22 cellular contexts compared by ENCODE assay signal in genomic region chr15:34799825-34800168, GRCh38. TPM values are rescaled to one million over a fixed set of nuclear protein-coding genes. Genes with fewer than 3 reads are reported as not detected.
DNase-seq lines count a peak whose midpoint lies in the region; ATAC-seq, FAIRE-seq and TF ChIP-seq lines count a peak whose summit lies in the region.
"Had no signal": no experiment of that assay in that cellular context is flagged by ENCODE, and none has a peak within 500 bp of the region (broad histone marks: within the 10 kb centered on the region; RNA-seq: fewer than 3 reads in every experiment).

No MANE protein-coding gene starts in this region.

- BruUV-seq in A673 (replicated peaks; lab: Mats Ljungman, UMichigan) = no TSS peak
- no TSS peak for BruUV-seq in K562 (replicated peaks; lab: Mats Ljungman, UMichigan)

- no peak overlapping the region for H3K27ac ChIP-seq in A673 (ENCODE audit: low read depth, low read length, poor library complexity, severe bottlenecking)
- no peak overlapping the region for H3K27ac ChIP-seq in K562 (ENCODE audit: extremely low read depth, low read depth, low read length)

- H3K4me3 ChIP-seq in A673 (ENCODE audit: low read depth, low read length, poor library complexity, severe bottlenecking) = peak overlapping the region; percentile 20
- H3K4me3 ChIP-seq in K562 = no peak overlapping the region

- H3K79me2 ChIP-seq in K562 (ENCODE audit: control insufficient read depth, insufficient read depth, low read length) = no peaks in the 10 kb centered on the region

- H3K27me3 Mint-ChIP-seq in nephron progenitor cell (ENCODE audit: low read depth, poor library complexity) = peaks cover 15% of the 10 kb centered on the region

- peak overlapping the region; percentile 69 for H2AFZ ChIP-seq in K562 (ENCODE audit: low read depth, low read length)

- peak; percentile 7 for ATAC-seq in K562
- ATAC-seq: activated naive CD4-positive, alpha-beta T cell treated with anti-CD3 and anti-CD28 coated beads, Interleukin-2, amount 50 U/mL, for 72 hours; activated T-cell treated with anti-CD3 and anti-CD28 coated beads, Interleukin-2, amount 50 U/mL, for 4 hours had no signal

- peak overlapping the region; percentile 10 for H3K4me3 Mint-ChIP-seq in nephron progenitor cell
- H3K4me3 Mint-ChIP-seq: activated CD4-positive, alpha-beta memory T cell treated with anti-CD3 and anti-CD28 coated beads, Interleukin-2, amount 10 ng/mL, durations not matched to agents 7 days and 5 days; activated T-cell treated with anti-CD3 and anti-CD28 coated beads, Interleukin-2, amount 50 U/mL, for 4 hours had no signal

- TF ChIP-seq EP300 in K562 (IDR thresholded peaks at IDR 0.05; ENCODE audit: low read length) = no peak

- no peak for FAIRE-seq in K562 (lab: Jason Lieb, UNC)
- FAIRE-seq: bronchial epithelial cell, GM12892 had no signal

- H3K4me1 Mint-ChIP-seq in nephron progenitor cell = peaks cover 32% of the 10 kb centered on the region
- H3K4me1 Mint-ChIP-seq: activated CD4-positive, alpha-beta memory T cell treated with anti-CD3 and anti-CD28 coated beads, Interleukin-2, amount 10 ng/mL, durations not matched to agents 7 days and 5 days had no signal

- TF ChIP-seq RAD21 in K562 (CRISPR knock-in tag; conservative IDR thresholded peaks at IDR 0.05 in 1 of 2, IDR thresholded peaks at IDR 0.05 in 1 of 2) = no peak

- CTCF ChIA-PET in A673 (lab: Charles Lee) = interaction anchor here (0.5 to 0.6 kb wide), 2 partner anchors 53 to 88 kb away, joined by 4 to 8 read pairs; no protein-coding TSS in a partner anchor
- CTCF ChIA-PET in K562 (lab: Yijun Ruan, JAX; ENCODE audit: low intra/inter-chr PET ratio) = interaction anchor here (0.6 kb wide), 1 partner anchor 611 kb away, joined by 3 read pairs; no protein-coding TSS in a partner anchor

- POLR2A ChIA-PET in A673 (lab: Charles Lee; ENCODE audit: low non-redundant PET) = no interaction called here
- POLR2A ChIA-PET in K562 (lab: Yijun Ruan, JAX) = interaction anchor here (0.6 to 1.8 kb wide), 3 partner anchors 9 to 11 kb away, joined by 3 to 7 read pairs (median 4); no protein-coding TSS in a partner anchor

- H4K20me1 ChIP-seq in K562 (replicated peaks; ENCODE audit: control insufficient read depth, insufficient read depth, low read length) = no peaks in the 10 kb centered on the region

- H3K9me3 Mint-ChIP-seq in nephron progenitor cell = no peaks in the 10 kb centered on the region
- H3K9me3 Mint-ChIP-seq: activated CD4-positive, alpha-beta memory T cell treated with anti-CD3 and anti-CD28 coated beads, Interleukin-2, amount 10 ng/mL, durations not matched to agents 7 days and 5 days; activated naive CD4-positive, alpha-beta T cell treated with anti-CD3 and anti-CD28 coated beads, Interleukin-2, amount 50 U/mL, for 72 hours; activated T-cell treated with anti-CD3 and anti-CD28 coated beads, Interleukin-2, amount 50 U/mL, for 4 hours had no signal

- DNase-seq in A673 (ENCODE audit: low spot score) (no peak), NCI-H1694 (lab: John Stamatoyannopoulos, UW) (peak; percentile 81), K562 (ENCODE audit: extremely low read depth in 1 of 4, low spot score in 3 of 4) (no peak), nephron progenitor cell (no peak), GDM1 (lab: John Stamatoyannopoulos, UW) (no peak), islet precursor cell (no peak), OCI-M2 (lab: John Stamatoyannopoulos, UW; ENCODE audit: unreplicated experiment) (no peak), SHP77 (lab: John Stamatoyannopoulos, UW) (no peak)
- DNase-seq: activated CD4-positive, alpha-beta memory T cell treated with anti-CD3 and anti-CD28 coated beads, Interleukin-2, amount 10 ng/mL, durations not matched to agents 7 days and 5 days; activated T-cell treated with anti-CD3 and anti-CD28 coated beads, Interleukin-2, amount 50 U/mL, for 4 hours; effector memory CD4-positive, alpha-beta T cell; GF-D8; NCI-H1436; NCI-H510A treated with DMSO at 0.1 percent for 48 hours; stimulated activated CD4-positive, alpha-beta T cell treated with anti-CD3 and anti-CD28 coated beads, Interleukin-2, amount 100 ng/mL, for 24 hours had no signal

- peaks cover 4% of the 10 kb centered on the region for H3K4me1 ChIP-seq in A673 (ENCODE audit: insufficient read depth, low read length, poor library complexity, severe bottlenecking)
- H3K4me1 ChIP-seq in K562 (replicated peaks in 1 of 2; ENCODE audit: control insufficient read depth in 2 of 2, insufficient read depth in 2 of 2, low read length in 2 of 2) = peaks cover 11 to 17% of the 10 kb centered on the region in 2 experiments; a peak in 4 of 5 replicates

- peak overlapping the region; percentile 68 for H3K27ac Mint-ChIP-seq in nephron progenitor cell
- H3K27ac Mint-ChIP-seq: activated CD4-positive, alpha-beta memory T cell treated with anti-CD3 and anti-CD28 coated beads, Interleukin-2, amount 10 ng/mL, durations not matched to agents 7 days and 5 days; activated naive CD4-positive, alpha-beta T cell treated with anti-CD3 and anti-CD28 coated beads, Interleukin-2, amount 50 U/mL, for 72 hours had no signal

- TF ChIP-seq POLR2A in K562 (conservative IDR thresholded peaks at IDR 0.05) = no peak

- H3K9ac ChIP-seq in K562 (ENCODE audit: insufficient read depth in 1 of 2, low read depth in 2 of 2, low read length in 2 of 2) = peak overlapping the region in 1 of 2 experiments; percentile 46; a peak in 1 of 4 replicates

- in situ Hi-C loops in K562 (cut with MboI) = no loop called here

- peak overlapping the region; percentile 73 for H3K4me2 ChIP-seq in K562 (ENCODE audit: insufficient read depth, low read length)

- WGBS in K562 (ENCODE audit: insufficient coverage, low coverage, missing lambda C conversion rate) = 29% methylated on average over 2 of the region's 3 CpGs

- no peaks in the 10 kb centered on the region for H3K9me1 ChIP-seq in K562 (ENCODE audit: control insufficient read depth, insufficient read depth, low read length)

- TF ChIP-seq CTCF in A673 (conservative IDR thresholded peaks at IDR 0.05; ENCODE audit: low read depth, low read length) (no peak), K562 (IDR thresholded peaks at IDR 0.05 in 2 of 3, conservative IDR thresholded peaks at IDR 0.05 in 1 of 3; ENCODE audit: insufficient read depth in 2 of 3, low read depth in 1 of 3, low read length in 3 of 3) (no peak), nephron progenitor cell (IDR thresholded peaks at IDR 0.05) (no peak)

- no peaks in the 10 kb centered on the region for H3K36me3 Mint-ChIP-seq in nephron progenitor cell (ENCODE audit: low read depth)
- H3K36me3 Mint-ChIP-seq: activated naive CD4-positive, alpha-beta T cell treated with anti-CD3 and anti-CD28 coated beads, Interleukin-2, amount 50 U/mL, for 72 hours had no signal

- no peaks in the 10 kb centered on the region for H3K36me3 ChIP-seq in A673 (ENCODE audit: insufficient read depth, low read length, poor library complexity, severe bottlenecking)
- H3K36me3 ChIP-seq in K562 (ENCODE audit: control insufficient read depth, insufficient read depth, low read length) = no peaks in the 10 kb centered on the region

- H3K9me3 ChIP-seq in A673 (ENCODE audit: low read depth, low read length, poor library complexity, severe bottlenecking) = no peaks in the 10 kb centered on the region
- no peaks in the 10 kb centered on the region for H3K9me3 ChIP-seq in K562 (replicated peaks; ENCODE audit: control insufficient read depth, insufficient read depth, low read depth, low read length)

- H3K27me3 ChIP-seq in A673 (replicated peaks; ENCODE audit: insufficient read depth, low read depth, low read length, poor library complexity) (peaks cover 36% of the 10 kb centered on the region), K562 (ENCODE audit: control insufficient read depth in 2 of 2, insufficient read depth in 2 of 2, low read length in 2 of 2) (0 out of 5 replicates have a peak, but pooled peaks cover 0 to 5% of the 10 kb centered on the region in 2 experiments)

- intact Hi-C loops in A673 (cut with micrococcal nuclease; ENCODE audit: unreplicated experiment) (no loop called here), K562 (cut with micrococcal nuclease) (no loop called here)

RNA-seq across cellular contexts. Expression of gene ACTC1, which starts 4.4 kb away (rescaled TPM):
- not detected in 2 replicates for total RNA-seq in A673 (2021)
- total RNA-seq in K562 (2011; cell fraction: chromatin; rRNA removed; ENCODE audit: low replicate concordance) = 0.56 TPM in 1 of 2 replicates, not detected in the other
- total RNA-seq in K562 (2011; cell fraction: nucleolus; rRNA removed) = 0.39 TPM in 1 of 2 replicates, not detected in the other
- total RNA-seq in K562 (2011; cell fraction: nucleoplasm; rRNA removed) = 0.29 TPM in 1 of 2 replicates, not detected in the other
- not detected in 2 replicates for total RNA-seq in K562 (2014; rRNA removed)
- total RNA-seq in K562 (2014; rRNA removed; fragmentation: Illumina TruSeq; extraction: Trizol) = 0.18 TPM in 1 of 2 replicates, not detected in the other
- 0.33 TPM in 1 of 2 replicates, not detected in the other for total RNA-seq in K562 (2015; rRNA removed; fragmentation: Illumina TruSeq; extraction: Trizol)
- total RNA-seq in K562 (2021) = 0.09 TPM in 1 of 2 replicates, not detected in the other
- 0.16 and 0.84 TPM in 2 replicates for polyA plus RNA-seq in K562 (2011; rRNA removed)
- polyA plus RNA-seq in K562 (2011; cell fraction: cytosol; rRNA removed) = 0.97 TPM in 1 of 2 replicates, not detected in the other
- 0.21 and 1.8 TPM in 2 replicates for polyA plus RNA-seq in K562 (2011; cell fraction: nucleus; rRNA removed)
- polyA plus RNA-seq in K562 (2012) = 0.18 TPM in 2 replicates
- polyA plus RNA-seq in K562 (2014; fragmentation: Illumina TruSeq; extraction: Trizol) = 0.10 TPM in 1 of 2 replicates, not detected in the other
- under 1 TPM in 1 of 2 experiments, not detected in 1; 0.15 TPM for polyA plus RNA-seq in K562 (2014; fragmentation: Nextera tagmentation; extraction: Ambion mirVana)
- 0.08 TPM in 1 of 2 replicates, not detected in the other for polyA plus RNA-seq in K562 (2014; rRNA removed)
- polyA minus RNA-seq in K562 (2011; rRNA and poly(A)+ RNA removed) = 0.28 TPM in 1 of 2 replicates, not detected in the other
- polyA minus RNA-seq in K562 (2011; cell fraction: cytosol; rRNA and poly(A)+ RNA removed) = 1.2 TPM in 1 of 2 replicates, not detected in the other
- 0.27 TPM in 1 of 2 replicates, not detected in the other for polyA minus RNA-seq in K562 (2011; cell fraction: nucleus; rRNA and poly(A)+ RNA removed)
- total RNA-seq: activated CD4-positive, alpha-beta memory T cell treated with anti-CD3 and anti-CD28 coated beads, Interleukin-2, amount 10 ng/mL, durations not matched to agents 7 days and 5 days; activated naive CD4-positive, alpha-beta T cell treated with anti-CD3 and anti-CD28 coated beads, Interleukin-2, amount 50 U/mL, for 72 hours; activated T-cell treated with anti-CD3 and anti-CD28 coated beads, Interleukin-2, amount 50 U/mL, for 4 hours; bronchial epithelial cell; left lobe of liver; pulmonary artery endothelial cell had no signal

RNA-seq across cellular contexts. Expression of gene GJD2, which starts 45.0 kb away (rescaled TPM):
- not detected in 2 replicates for total RNA-seq in A673 (2021)
- total RNA-seq in K562 (2011; cell fraction: chromatin; rRNA removed; ENCODE audit: low replicate concordance) = not detected in 2 replicates
- total RNA-seq in K562 (2011; cell fraction: nucleolus; rRNA removed) = not detected in 2 replicates
- total RNA-seq in K562 (2011; cell fraction: nucleoplasm; rRNA removed) = not detected in 2 replicates
- not detected in 2 replicates for total RNA-seq in K562 (2014; rRNA removed)
- total RNA-seq in K562 (2014; rRNA removed; fragmentation: Illumina TruSeq; extraction: Trizol) = not detected in 2 replicates
- not detected in 2 replicates for total RNA-seq in K562 (2015; rRNA removed; fragmentation: Illumina TruSeq; extraction: Trizol)
- not detected in 2 replicates for total RNA-seq in K562 (2021)
- polyA plus RNA-seq in K562 (2011; rRNA removed) = not detected in 2 replicates
- polyA plus RNA-seq in K562 (2011; cell fraction: cytosol; rRNA removed) = 0.06 TPM in 1 of 2 replicates, not detected in the other
- 0.04 TPM in 1 of 2 replicates, not detected in the other for polyA plus RNA-seq in K562 (2011; cell fraction: nucleus; rRNA removed)
- 0.04 TPM in 1 of 2 replicates, not detected in the other for polyA plus RNA-seq in K562 (2012)
- polyA plus RNA-seq in K562 (2014; fragmentation: Illumina TruSeq; extraction: Trizol) = not detected in 2 replicates
- not detected for polyA plus RNA-seq in K562 (2014; fragmentation: Nextera tagmentation; extraction: Ambion mirVana)
- not detected in 2 replicates for polyA plus RNA-seq in K562 (2014; rRNA removed)
- polyA minus RNA-seq in K562 (2011; rRNA and poly(A)+ RNA removed) = 0.11 TPM in 1 of 2 replicates, not detected in the other
- polyA minus RNA-seq in K562 (2011; cell fraction: cytosol; rRNA and poly(A)+ RNA removed) = not detected in 2 replicates
- polyA minus RNA-seq in K562 (2011; cell fraction: nucleus; rRNA and poly(A)+ RNA removed) = 0.13 TPM in 1 of 2 replicates, not detected in the other
- total RNA-seq: activated CD4-positive, alpha-beta memory T cell treated with anti-CD3 and anti-CD28 coated beads, Interleukin-2, amount 10 ng/mL, durations not matched to agents 7 days and 5 days; activated naive CD4-positive, alpha-beta T cell treated with anti-CD3 and anti-CD28 coated beads, Interleukin-2, amount 50 U/mL, for 72 hours; activated T-cell treated with anti-CD3 and anti-CD28 coated beads, Interleukin-2, amount 50 U/mL, for 4 hours; bronchial epithelial cell; left lobe of liver; LHCN-M2; pulmonary artery endothelial cell; subcutaneous adipose tissue had no signal
